23 cellular contexts compared by ENCODE assay signal in genomic region chr15:95162069-95162468, GRCh38.
DNase-seq lines count a peak whose midpoint lies in the region; ATAC-seq and TF ChIP-seq lines count a peak whose summit lies in the region.
"Had no signal": no experiment of that assay in that cellular context is flagged by ENCODE, and none has a peak within 500 bp of the region (broad histone marks: within the 10 kb centered on the region; RNA-seq: fewer than 3 reads in every experiment).

No MANE protein-coding gene starts in this region.

- in situ Hi-C loops in GM23248 (cut with MboI): no loop called here
- in situ Hi-C loops in brain microvascular endothelial cell (cut with HindIII; ENCODE audit: low pct_ligation_motif_present, low sequenced_read_pairs): no loop called here

- H3K9me2 ChIP-seq in GM23248 (ENCODE audit: insufficient read depth): no peaks in the 10 kb centered on the region

- H3K4me1 ChIP-seq in GM23248 (ENCODE audit: insufficient read depth): peaks cover 26% of the 10 kb centered on the region
- H3K4me1 ChIP-seq in foreskin keratinocyte: peaks cover 7% of the 10 kb centered on the region
- H3K4me1 ChIP-seq in suprapubic skin: peaks cover 5% of the 10 kb centered on the region
- H3K4me1 ChIP-seq in BE2C: no peaks in the 10 kb centered on the region
- H3K4me1 ChIP-seq: left lung, neural progenitor cell had no signal

- peaks cover 28% of the 10 kb centered on the region for H3F3A ChIP-seq in GM23248 (ENCODE audit: insufficient read depth)

- H3K27me3 ChIP-seq in GM23248 (replicated peaks; ENCODE audit: insufficient read depth): no peaks in the 10 kb centered on the region
- no peaks in the 10 kb centered on the region for H3K27me3 ChIP-seq in brain microvascular endothelial cell (replicated peaks)
- H3K27me3 ChIP-seq in foreskin keratinocyte: no peaks in the 10 kb centered on the region
- H3K27me3 ChIP-seq in suprapubic skin: no peaks in the 10 kb centered on the region
- H3K27me3 ChIP-seq in BE2C: no peaks in the 10 kb centered on the region
- H3K27me3 ChIP-seq: hepatocyte, left lung, neural progenitor cell had no signal

- H3K4me3 ChIP-seq in GM23248 (no peak overlapping the region), brain microvascular endothelial cell (ENCODE audit: low read depth, low read length) (no peak overlapping the region), suprapubic skin (no peak overlapping the region), BE2C (ENCODE audit: low read depth, low read length) (no peak overlapping the region)
- H3K4me3 ChIP-seq: hepatocyte, left lung, neural progenitor cell had no signal

- peak; percentile 37 for DNase-seq in GM23248
- peak; percentile 14 for DNase-seq in brain microvascular endothelial cell
- no peak for DNase-seq in foreskin keratinocyte
- no peak for DNase-seq in suprapubic skin (ENCODE audit: low spot score in 2 of 2)
- no peak for DNase-seq in posterior cingulate gyrus
- no peak for DNase-seq in BE2C
- no peak for DNase-seq in GM19238 (ENCODE audit: insufficient read length, low spot score)
- DNase-seq: activated CD4-positive, alpha-beta T cell treated with anti-CD3 and anti-CD28 coated beads for 4 hours; activated naive CD4-positive, alpha-beta T cell treated with anti-CD3 and anti-CD28 coated beads for 36 hours; activated T-cell treated with anti-CD3 and anti-CD28 coated beads, Interleukin-2, amount 50 U/mL, for 72 hours; CD4-positive, alpha-beta memory T cell; DMS53; endodermal cell; GF-D8; immature natural killer cell; left lung; NCI-H446 treated with DMSO at 0.1 percent for 48 hours; T-helper 1 cell had no signal

- no peak for ATAC-seq in foreskin keratinocyte
- no peak for ATAC-seq in GM21381 (IDR thresholded peaks at IDR 0.05; ENCODE audit: unreplicated experiment)
- ATAC-seq: activated T-cell treated with anti-CD3 and anti-CD28 coated beads, Interleukin-2, amount 50 U/mL, for 72 hours; HepG2; left lung had no signal

- TF ChIP-seq CTCF in brain microvascular endothelial cell (IDR thresholded peaks at IDR 0.05; ENCODE audit: low read depth, low read length, missing control alignments) (no peak), foreskin keratinocyte (conservative IDR thresholded peaks at IDR 0.05) (no peak), suprapubic skin (IDR thresholded peaks at IDR 0.05) (no peak), BE2C (IDR thresholded peaks at IDR 0.05; ENCODE audit: low read depth, low read length) (no peak)

- no peaks in the 10 kb centered on the region for H4K20me1 ChIP-seq in GM23248 (ENCODE audit: insufficient read depth)

- no peak overlapping the region for H3K4me2 ChIP-seq in GM23248 (ENCODE audit: unreplicated experiment)
- H3K4me2 ChIP-seq: hepatocyte, neural progenitor cell had no signal

- TF ChIP-seq EP300 in suprapubic skin (IDR thresholded peaks at IDR 0.05): no peak

- H3K79me2 ChIP-seq in GM23248 (ENCODE audit: insufficient read depth): no peaks in the 10 kb centered on the region
- H3K79me2 ChIP-seq: hepatocyte had no signal

- H2AFZ ChIP-seq in GM23248: no peak overlapping the region
- H2AFZ ChIP-seq: hepatocyte, neural progenitor cell had no signal

- peak overlapping the region; percentile 81 for H3K27ac ChIP-seq in GM23248
- H3K27ac ChIP-seq in brain microvascular endothelial cell: peak overlapping the region; percentile 90
- H3K27ac ChIP-seq in foreskin keratinocyte: peak overlapping the region; percentile 57
- H3K27ac ChIP-seq in suprapubic skin: peak overlapping the region; percentile 72
- H3K27ac ChIP-seq: HL-60, neural progenitor cell had no signal

- intact Hi-C loops in posterior cingulate gyrus (cut with DNase I): no loop called here

- H3K9me3 ChIP-seq in GM23248 (ENCODE audit: low read depth) (no peaks in the 10 kb centered on the region), suprapubic skin (no peaks in the 10 kb centered on the region), BE2C (no peaks in the 10 kb centered on the region)
- H3K9me3 ChIP-seq: left lung had no signal

- no peak overlapping the region for H3K9ac ChIP-seq in GM23248
- H3K9ac ChIP-seq: neural progenitor cell had no signal

- no peak for TF ChIP-seq POLR2A in suprapubic skin (IDR thresholded peaks at IDR 0.05)

- 23 to 34% methylated on average over 3 of the region's 3 CpGs for WGBS in GM23248 (ENCODE audit: low coverage in 1 of 2, low lambda C conversion rate in 2 of 2, missing lambda C conversion rate in 2 of 2), 2 experiments
- 47% methylated on average over 3 of the region's 3 CpGs for WGBS in suprapubic skin

- H3K36me3 ChIP-seq in GM23248 (ENCODE audit: low read depth): no peaks in the 10 kb centered on the region
- H3K36me3 ChIP-seq in brain microvascular endothelial cell (replicated peaks): no peaks in the 10 kb centered on the region
- no peaks in the 10 kb centered on the region for H3K36me3 ChIP-seq in suprapubic skin
- no peaks in the 10 kb centered on the region for H3K36me3 ChIP-seq in BE2C
- H3K36me3 ChIP-seq: left lung, neural progenitor cell had no signal

Comparison
In these comparisons a context has a peak if more than half of its experiments do, and no peak if none do; other contexts are left out.
1. DNase-seq: peak in GM23248 (single experiment) and brain microvascular endothelial cell (single experiment); none in foreskin keratinocyte (0 of 2), suprapubic skin (0 of 2), posterior cingulate gyrus (0 of 10), BE2C (single experiment) and GM19238 (single experiment).
2. Peak in every context shown above with its lines, with median percentiles within 50 percentile points of each other: H3K27ac ChIP-seq.